In the genomic region with DNA sequence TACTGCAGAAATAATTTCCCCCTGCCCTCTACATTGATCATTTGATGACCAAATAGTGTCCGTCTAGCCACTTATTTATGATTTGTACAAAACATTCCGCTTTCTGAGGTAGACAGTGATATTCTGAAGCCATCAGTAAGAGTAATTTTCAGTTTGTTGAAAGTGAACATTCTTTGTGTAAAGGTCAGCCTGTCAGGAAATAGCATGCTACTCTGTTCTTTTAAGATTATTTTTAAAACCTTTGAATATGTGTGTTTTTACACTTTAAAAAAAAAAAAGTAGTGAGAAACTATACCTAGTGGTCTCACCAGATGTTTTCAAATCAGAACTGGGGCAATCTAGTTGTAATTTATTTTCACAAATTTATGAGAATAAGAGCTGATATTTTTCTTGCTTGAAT, we compare ENCODE assay signal across 14 cellular contexts. TPM values are rescaled to one million over a fixed set of nuclear protein-coding genes. Genes with fewer than 3 reads are reported as not detected.
DNase-seq lines count a peak whose midpoint lies in the region; ATAC-seq and TF ChIP-seq lines count a peak whose summit lies in the region.
"Had no signal": no experiment of that assay in that cellular context is flagged by ENCODE, and none has a peak within 500 bp of the region (broad histone marks: within the 10 kb centered on the region; RNA-seq: fewer than 3 reads in every experiment).

No MANE protein-coding gene starts in this region.

- CTCF ChIA-PET in Panc1 (lab: Charles Lee) = no interaction called here

- H3K9me3 ChIP-seq in Panc1 (ENCODE audit: control insufficient read depth, insufficient read depth, low read depth, low read length) = no peaks in the 10 kb centered on the region
- H3K9me3 ChIP-seq: A549, BE2C had no signal

- ATAC-seq in Panc1 = no peak
- no peak for ATAC-seq in stimulated activated naive CD8-positive, alpha-beta T cell treated with anti-CD3 and anti-CD28 coated beads, Interleukin-15, Interleukin-2, amounts not matched to agents 100 U/mL and 50 U/mL, for 24 hours
- ATAC-seq: A549, GM12878 had no signal

- H3K27ac ChIP-seq in Panc1 (ENCODE audit: low read length) = peak overlapping the region; percentile 24; the same call in 1 of the 2 replicates
- H3K27ac ChIP-seq: A549, C4-2B had no signal

- no peaks in the 10 kb centered on the region for H3K27me3 ChIP-seq in Panc1 (ENCODE audit: control insufficient read depth, insufficient read depth, low read length)
- H3K27me3 ChIP-seq: BE2C had no signal

- DNase-seq in Panc1 (ENCODE audit: low read depth, low spot score) (no peak), chondrocyte (ENCODE audit: low spot score) (no peak), mesothelial cell of epicardium (ENCODE audit: low spot score in 2 of 2, unreplicated experiment in 2 of 2) (no peak), SHP77 treated with DMSO at 0.1 percent for 48 hours (lab: John Stamatoyannopoulos, UW) (no peak), NCI-H748 (lab: John Stamatoyannopoulos, UW; ENCODE audit: unreplicated experiment) (no peak)
- DNase-seq in stimulated activated naive CD8-positive, alpha-beta T cell treated with anti-CD3 and anti-CD28 coated beads, Interleukin-15, Interleukin-2, amounts not matched to agents 100 U/mL and 50 U/mL, for 24 hours = no peak
- DNase-seq: BE2C; CD4-positive, alpha-beta memory T cell; DMS79; HCEC 1CT; HFFc6 had no signal

- intact Hi-C loops in Panc1 (cut with micrococcal nuclease; ENCODE audit: unreplicated experiment) = no loop called here

- TF ChIP-seq CTCF in Panc1 (IDR thresholded peaks at IDR 0.05) (no peak), chondrocyte (IDR thresholded peaks at IDR 0.05) (no peak), mesothelial cell of epicardium (IDR thresholded peaks at IDR 0.05; ENCODE audit: unreplicated experiment) (no peak)

- H3K27ac Mint-ChIP-seq in chondrocyte (ENCODE audit: unreplicated experiment) (peak overlapping the region; percentile 73), mesothelial cell of epicardium (peak overlapping the region; percentile 68)
- H3K27ac Mint-ChIP-seq: HFFc6 had no signal

- peaks cover 11% of the 10 kb centered on the region; the same call in 1 of the 2 replicates for H3K4me1 ChIP-seq in Panc1 (ENCODE audit: control insufficient read depth, insufficient read depth, low read length)
- H3K4me1 ChIP-seq: A549, BE2C had no signal

- H3K4me1 Mint-ChIP-seq in chondrocyte (ENCODE audit: low read depth) (peaks cover 29% of the 10 kb centered on the region), mesothelial cell of epicardium (peaks cover 27% of the 10 kb centered on the region)

- no peaks in the 10 kb centered on the region for H3K27me3 Mint-ChIP-seq in chondrocyte (ENCODE audit: low read depth)
- H3K27me3 Mint-ChIP-seq in mesothelial cell of epicardium (ENCODE audit: low read depth) = no peaks in the 10 kb centered on the region
- H3K27me3 Mint-ChIP-seq: CD4-positive, alpha-beta memory T cell had no signal

- H3K9me3 Mint-ChIP-seq in chondrocyte (ENCODE audit: low read depth) = no peaks in the 10 kb centered on the region
- no peaks in the 10 kb centered on the region for H3K9me3 Mint-ChIP-seq in mesothelial cell of epicardium
- H3K9me3 Mint-ChIP-seq: CD4-positive, alpha-beta memory T cell; HFFc6 had no signal

- H3K36me3 ChIP-seq in Panc1 (ENCODE audit: control insufficient read depth, insufficient read depth, low read length) = no peaks in the 10 kb centered on the region
- H3K36me3 ChIP-seq: BE2C had no signal

- no TSS peak for BruUV-seq in Panc1 (replicated peaks; lab: Mats Ljungman, UMichigan)

- in situ Hi-C loops in Panc1 (cut with HindIII; ENCODE audit: low pct_unique_long_range_greater_than_20kb, low sequenced_read_pairs) = no loop called here

- peaks cover 2% of the 10 kb centered on the region for H3K36me3 Mint-ChIP-seq in chondrocyte (ENCODE audit: low read depth)
- no peaks in the 10 kb centered on the region for H3K36me3 Mint-ChIP-seq in mesothelial cell of epicardium

- POLR2A ChIA-PET in Panc1 (lab: Charles Lee) = no interaction called here

- H3K4me3 ChIP-seq in Panc1 (ENCODE audit: low read depth in 2 of 2, low read length in 2 of 2) = no peak overlapping the region
- H3K4me3 ChIP-seq: A549, GM12878 had no signal

- no peak overlapping the region for H3K4me3 Mint-ChIP-seq in chondrocyte (ENCODE audit: unreplicated experiment)
- no peak overlapping the region for H3K4me3 Mint-ChIP-seq in mesothelial cell of epicardium
- H3K4me3 Mint-ChIP-seq: CD4-positive, alpha-beta memory T cell; HFFc6 had no signal

RNA-seq across cellular contexts. Expression of a gene that starts 11.9 kb away (rescaled TPM):
- 44.8 TPM for total RNA-seq in Panc1 (2021; ENCODE audit: unreplicated experiment)
- 13.6 TPM for polyA plus RNA-seq in Panc1 (2012; ENCODE audit: insufficient read length)
- 38.0 to 60.1 TPM (median 38.0 TPM) in 3 replicates for total RNA-seq in chondrocyte
- 39.8 to 41.7 TPM (median 40.8 TPM) in 3 replicates for total RNA-seq in mesothelial cell of epicardium
